In the genomic region with DNA sequence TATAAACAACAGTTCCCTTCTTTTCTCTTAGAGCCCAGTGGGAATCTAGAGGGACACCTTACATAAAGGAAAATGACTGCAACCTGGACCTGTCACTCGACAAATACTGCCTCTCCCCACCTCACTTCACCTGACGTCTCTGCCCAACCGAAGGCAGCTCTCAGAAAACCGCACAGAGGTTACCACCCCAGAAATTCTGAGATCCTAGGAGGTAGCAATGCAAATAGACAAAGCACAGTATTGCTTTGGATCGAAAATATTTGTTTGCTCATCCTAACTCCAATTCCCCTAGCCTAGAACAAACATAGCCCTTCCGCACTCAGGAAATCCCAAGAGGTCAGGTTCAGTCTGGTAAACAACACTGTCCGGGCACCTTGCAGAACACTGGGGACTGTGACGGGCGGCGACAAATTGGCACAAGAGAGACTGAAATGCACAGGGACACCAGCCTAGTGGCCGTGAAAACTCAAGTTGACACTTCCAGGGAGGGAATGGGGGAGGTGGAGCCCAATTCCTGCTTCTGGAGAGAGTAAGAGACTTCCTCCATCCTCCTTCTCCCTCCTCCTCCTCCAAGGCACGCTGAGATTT, we compare ENCODE assay signal across 8 cellular contexts. TPM values are rescaled to one million over a fixed set of nuclear protein-coding genes. Genes with fewer than 3 reads are reported as not detected.
DNase-seq lines count a peak whose midpoint lies in the region; ATAC-seq and TF ChIP-seq lines count a peak whose summit lies in the region.

No MANE protein-coding gene starts in this region.

- BruUV-seq in HCT116 (replicated peaks; lab: Mats Ljungman, UMichigan) = TSS peak; percentile 62

- TF ChIP-seq POLR2A in HCT116 (IDR thresholded peaks at IDR 0.05; ENCODE audit: borderline replicate concordance, extremely low read depth, insufficient read depth, insufficient read length) = no peak

- H3K27me3 Mint-ChIP-seq in activated CD4-positive, alpha-beta T cell treated with anti-CD3 and anti-CD28 coated beads, Interleukin-2, amount 10 ng/mL, durations not matched to agents 24 days and 14 days = peaks cover 18% of the 10 kb centered on the region
- H3K27me3 Mint-ChIP-seq in activated naive CD4-positive, alpha-beta T cell treated with anti-CD3 and anti-CD28 coated beads for 36 hours (ENCODE audit: low read depth) = peaks cover under 1% of the 10 kb centered on the region
- H3K27me3 Mint-ChIP-seq in progenitor cell of endocrine pancreas = peaks cover 10% of the 10 kb centered on the region

- peak overlapping the region; percentile 98 for H3K4me2 ChIP-seq in HCT116 (ENCODE audit: low read length)

- RAD21 ChIA-PET in HCT116 (lab: Charles Lee; ENCODE audit: low non-redundant PET in 1 of 2, low total read pairs in 2 of 2, uncharacterized antibody in 2 of 2, unreplicated experiment in 2 of 2) = no interaction called here

- CTCF ChIA-PET in HCT116 (lab: Charles Lee) = interaction anchor here (1.0 kb wide), 1 partner anchor 159 kb away, joined by 7 read pairs; no protein-coding TSS in a partner anchor
- CTCF ChIA-PET in activated naive CD4-positive, alpha-beta T cell treated with anti-CD3 and anti-CD28 coated beads for 36 hours (lab: Charles Lee) = interaction anchor here (0.9 kb wide), 1 partner anchor 739 kb away, joined by 3 read pairs; no protein-coding TSS in a partner anchor

- H3K36me3 ChIP-seq in HCT116 (ENCODE audit: control insufficient read depth in 1 of 2, insufficient read depth in 2 of 2, low read length in 2 of 2) (peaks cover 0 to 3% of the 10 kb centered on the region in 2 experiments; a peak in 1 of 4 replicates), cardiac muscle cell (no peaks in the 10 kb centered on the region)

- peak overlapping the region; percentile 66 for H3K9ac ChIP-seq in HCT116 (ENCODE audit: low read length)

- no peak for DNase-seq in activated CD4-positive, alpha-beta T cell treated with anti-CD3 and anti-CD28 coated beads, Interleukin-2, amount 10 ng/mL, durations not matched to agents 24 days and 14 days
- no peak for DNase-seq in activated CD4-positive, alpha-beta T cell treated with anti-CD3 and anti-CD28 coated beads for 1 hour
- no peak for DNase-seq in HCT116 (ENCODE audit: low read depth, low spot score)
- peak; percentile 47 for DNase-seq in NCI-H1105 (lab: John Stamatoyannopoulos, UW)
- DNase-seq in activated naive CD4-positive, alpha-beta T cell treated with anti-CD3 and anti-CD28 coated beads for 36 hours = peak; percentile 26
- DNase-seq in cardiac muscle cell (ENCODE audit: low read depth in 1 of 2, low spot score in 1 of 2) = no peak
- no peak for DNase-seq in progenitor cell of endocrine pancreas (ENCODE audit: low spot score, unreplicated experiment)
- no peak for DNase-seq in NK-92 (lab: John Stamatoyannopoulos, UW; ENCODE audit: unreplicated experiment)

- H3K4me1 ChIP-seq in HCT116 (ENCODE audit: control insufficient read depth in 1 of 2, insufficient read depth in 2 of 2, low read length in 2 of 2) = peaks cover 6 to 24% of the 10 kb centered on the region in 2 experiments; a peak in 3 of 4 replicates
- H3K4me1 ChIP-seq in cardiac muscle cell (ENCODE audit: low read depth) = no peaks in the 10 kb centered on the region

- H3K4me3 Mint-ChIP-seq in activated CD4-positive, alpha-beta T cell treated with anti-CD3 and anti-CD28 coated beads, Interleukin-2, amount 10 ng/mL, durations not matched to agents 24 days and 14 days = peak overlapping the region; percentile 95
- H3K4me3 Mint-ChIP-seq in activated naive CD4-positive, alpha-beta T cell treated with anti-CD3 and anti-CD28 coated beads for 36 hours = peak overlapping the region; percentile 93
- H3K4me3 Mint-ChIP-seq in progenitor cell of endocrine pancreas (ENCODE audit: low read depth) = peak overlapping the region; percentile 93

- peak; percentile 66 for ATAC-seq in HCT116

- H3K27ac ChIP-seq in HCT116 (ENCODE audit: low read depth, low read length) = peak overlapping the region; percentile 81
- H3K27ac ChIP-seq in cardiac muscle cell = peak overlapping the region; percentile 90

- TF ChIP-seq CTCF in HCT116 (IDR thresholded peaks at IDR 0.05 in 2 of 3, conservative IDR thresholded peaks at IDR 0.05 in 1 of 3; ENCODE audit: borderline replicate concordance in 1 of 3, insufficient read depth in 1 of 3, low read depth in 2 of 3, low read length in 2 of 3) (no peak), cardiac muscle cell (IDR thresholded peaks at IDR 0.05; ENCODE audit: low read depth, low read length) (no peak), progenitor cell of endocrine pancreas (IDR thresholded peaks at IDR 0.05; ENCODE audit: unreplicated experiment) (no peak)

- H3K27ac Mint-ChIP-seq in activated CD4-positive, alpha-beta T cell treated with anti-CD3 and anti-CD28 coated beads, Interleukin-2, amount 10 ng/mL, durations not matched to agents 24 days and 14 days = peak overlapping the region; percentile 93
- peak overlapping the region; percentile 92 for H3K27ac Mint-ChIP-seq in activated naive CD4-positive, alpha-beta T cell treated with anti-CD3 and anti-CD28 coated beads for 36 hours
- peak overlapping the region; percentile 96 for H3K27ac Mint-ChIP-seq in progenitor cell of endocrine pancreas

- peaks cover 32% of the 10 kb centered on the region for H3K4me1 Mint-ChIP-seq in activated CD4-positive, alpha-beta T cell treated with anti-CD3 and anti-CD28 coated beads, Interleukin-2, amount 10 ng/mL, durations not matched to agents 24 days and 14 days
- peaks cover 45% of the 10 kb centered on the region for H3K4me1 Mint-ChIP-seq in activated naive CD4-positive, alpha-beta T cell treated with anti-CD3 and anti-CD28 coated beads for 36 hours (ENCODE audit: low read depth)
- peaks cover 14% of the 10 kb centered on the region for H3K4me1 Mint-ChIP-seq in progenitor cell of endocrine pancreas (ENCODE audit: low read depth)

- H3K9me3 ChIP-seq in HCT116 (ENCODE audit: control insufficient read depth in 1 of 2, insufficient read depth in 1 of 2, low read depth in 1 of 2, low read length in 2 of 2) = peaks cover 0 to 8% of the 10 kb centered on the region in 2 experiments; a peak in 1 of 4 replicates
- no peaks in the 10 kb centered on the region for H3K9me3 ChIP-seq in cardiac muscle cell (ENCODE audit: low read depth)

- peaks cover 21% of the 10 kb centered on the region for H3K9me3 Mint-ChIP-seq in activated CD4-positive, alpha-beta T cell treated with anti-CD3 and anti-CD28 coated beads, Interleukin-2, amount 10 ng/mL, durations not matched to agents 24 days and 14 days
- H3K9me3 Mint-ChIP-seq in activated naive CD4-positive, alpha-beta T cell treated with anti-CD3 and anti-CD28 coated beads for 36 hours = peaks cover 28% of the 10 kb centered on the region
- H3K9me3 Mint-ChIP-seq in progenitor cell of endocrine pancreas (ENCODE audit: low read depth) = peaks cover 26% of the 10 kb centered on the region

- peaks cover 31% of the 10 kb centered on the region for H3K36me3 Mint-ChIP-seq in activated CD4-positive, alpha-beta T cell treated with anti-CD3 and anti-CD28 coated beads, Interleukin-2, amount 10 ng/mL, durations not matched to agents 24 days and 14 days (ENCODE audit: low read depth)
- H3K36me3 Mint-ChIP-seq in activated naive CD4-positive, alpha-beta T cell treated with anti-CD3 and anti-CD28 coated beads for 36 hours (ENCODE audit: low read depth) = peaks cover 26% of the 10 kb centered on the region
- H3K36me3 Mint-ChIP-seq in progenitor cell of endocrine pancreas (ENCODE audit: insufficient read depth) = peaks cover 29% of the 10 kb centered on the region

- POLR2A ChIA-PET in HCT116 (lab: Charles Lee) = no interaction called here

- no peaks in the 10 kb centered on the region for H4K20me1 ChIP-seq in HCT116 (ENCODE audit: insufficient read depth)

- H3K27me3 ChIP-seq in HCT116 (ENCODE audit: insufficient read depth, low read length) (no peaks in the 10 kb centered on the region), cardiac muscle cell (peaks cover 46% of the 10 kb centered on the region)

- H3K79me2 ChIP-seq in HCT116 (ENCODE audit: insufficient read depth, low read length) = peaks cover 25% of the 10 kb centered on the region

- intact Hi-C loops in activated CD4-positive, alpha-beta T cell treated with anti-CD3 and anti-CD28 coated beads, Interleukin-2, amount 10 ng/mL, durations not matched to agents 24 days and 14 days (cut with micrococcal nuclease) = loop anchor here (2.0 to 5.0 kb wide), 3 partner anchors 43 to 1010 kb away; a partner anchor contains a TSS
- intact Hi-C loops in HCT116 (cut with micrococcal nuclease) = loop anchor here (2.0 kb wide), 1 partner anchor 43 kb away; a partner anchor contains a TSS
- intact Hi-C loops in activated naive CD4-positive, alpha-beta T cell treated with anti-CD3 and anti-CD28 coated beads for 36 hours (cut with micrococcal nuclease) = loop anchor here (1.0 to 5.0 kb wide), 8 partner anchors 12 to 848 kb away; a partner anchor contains a TSS

- H2AFZ ChIP-seq in HCT116 (ENCODE audit: low read depth, low read length, poor library complexity, severe bottlenecking) = peak overlapping the region; percentile 87

- TF ChIP-seq RAD21 in HCT116 (IDR thresholded peaks at IDR 0.05; ENCODE audit: low read depth) = no peak

- H3K9me2 ChIP-seq in HCT116 (ENCODE audit: insufficient read depth) = no peaks in the 10 kb centered on the region

- H3K4me3 ChIP-seq in HCT116 (replicated peaks in 1 of 2; ENCODE audit: low read depth in 1 of 2, low read length in 2 of 2) (peak overlapping the region; percentile 49 to 71), cardiac muscle cell (peak overlapping the region; percentile 56)

TF ChIP-seq in HCT116, 20 proteins besides CTCF, POLR2A, EP300 and RAD21 (continues in another document):
- TF ChIP-seq ZFX (IDR thresholded peaks at IDR 0.05) (no peak), JUND (IDR thresholded peaks at IDR 0.05) (no peak)
- TF ChIP-seq, protein P1, sequence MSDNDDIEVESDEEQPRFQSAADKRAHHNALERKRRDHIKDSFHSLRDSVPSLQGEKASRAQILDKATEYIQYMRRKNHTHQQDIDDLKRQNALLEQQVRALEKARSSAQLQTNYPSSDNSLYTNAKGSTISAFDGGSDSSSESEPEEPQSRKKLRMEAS (IDR thresholded peaks at IDR 0.05) = no peak

RNA-seq across cellular contexts. Expression of a gene that starts 0.4 kb away (rescaled TPM):
- total RNA-seq in activated CD4-positive, alpha-beta T cell treated with anti-CD3 and anti-CD28 coated beads, Interleukin-2, amount 10 ng/mL, durations not matched to agents 24 days and 14 days = 27.3 and 27.8 TPM in 2 replicates
- total RNA-seq in HCT116 (2021; ENCODE audit: unreplicated experiment) (33.4 TPM), cardiac muscle cell (19.2 and 44.2 TPM in 2 replicates), progenitor cell of endocrine pancreas (60.1 and 65.1 TPM in 2 replicates)
- 27.1 and 29.4 TPM in 2 replicates for polyA plus RNA-seq in HCT116 (2012)
- 10 to 100 TPM; 35.0 to 37.8 TPM for total RNA-seq in activated naive CD4-positive, alpha-beta T cell treated with anti-CD3 and anti-CD28 coated beads for 36 hours
- 45.7 and 52.1 TPM in 2 replicates for polyA plus RNA-seq in cardiac muscle cell

RNA-seq across cellular contexts. Expression of a gene that starts 43.9 kb away (rescaled TPM):
- 0.26 and 0.30 TPM in 2 replicates for total RNA-seq in activated CD4-positive, alpha-beta T cell treated with anti-CD3 and anti-CD28 coated beads, Interleukin-2, amount 10 ng/mL, durations not matched to agents 24 days and 14 days
- total RNA-seq in HCT116 (2021; ENCODE audit: unreplicated experiment) = 13.7 TPM
- 5.5 and 6.1 TPM in 2 replicates for polyA plus RNA-seq in HCT116 (2012)
- total RNA-seq in activated naive CD4-positive, alpha-beta T cell treated with anti-CD3 and anti-CD28 coated beads for 36 hours = under 1 TPM; 0.77 to 0.98 TPM
- 4.1 and 6.1 TPM in 2 replicates for total RNA-seq in cardiac muscle cell
- 1.7 and 5.4 TPM in 2 replicates for polyA plus RNA-seq in cardiac muscle cell
- 11.2 and 12.9 TPM in 2 replicates for total RNA-seq in progenitor cell of endocrine pancreas

Comparison
In these comparisons a context has a peak if more than half of its experiments do, and no peak if none do; other contexts are left out.
1. DNase-seq: peak in NCI-H1105 (single experiment) and activated naive CD4-positive, alpha-beta T cell treated with anti-CD3 and anti-CD28 coated beads for 36 hours (single experiment); none in activated CD4-positive, alpha-beta T cell treated with anti-CD3 and anti-CD28 coated beads, Interleukin-2, amount 10 ng/mL, durations not matched to agents 24 days and 14 days (single experiment), activated CD4-positive, alpha-beta T cell treated with anti-CD3 and anti-CD28 coated beads for 1 hour (single experiment), HCT116 (single experiment), cardiac muscle cell (0 of 2), progenitor cell of endocrine pancreas (single experiment) and NK-92 (single experiment).
2. Peak in every context shown above with its lines, with median percentiles within 50 percentile points of each other: H3K27ac Mint-ChIP-seq and H3K4me3 Mint-ChIP-seq.